ENCODE assay signal across 37 cellular contexts in the genomic region with DNA sequence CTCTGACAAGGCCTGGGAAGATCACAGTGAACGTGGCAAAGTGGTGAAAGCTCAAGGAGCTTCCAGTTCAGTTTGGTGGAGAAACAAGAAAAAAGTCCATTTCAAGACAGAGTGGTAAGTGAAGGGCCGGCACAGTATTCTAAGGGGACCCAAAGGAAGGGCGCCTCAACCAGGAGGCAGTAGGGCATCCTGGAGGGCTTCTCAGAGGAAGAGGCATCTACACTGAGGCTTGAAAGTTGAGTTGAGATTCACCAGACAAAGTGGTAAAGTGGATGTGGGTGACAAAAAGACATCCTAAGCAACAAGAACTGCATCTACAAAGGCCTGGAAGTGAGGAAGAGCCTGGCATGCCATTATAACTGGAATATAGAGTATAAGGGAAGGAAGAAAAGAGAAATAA. TPM values are rescaled to one million over a fixed set of nuclear protein-coding genes. Genes with fewer than 3 reads are reported as not detected.
"Had no signal": no experiment of that assay in that cellular context is flagged by ENCODE, and none has a peak within 500 bp of the region (broad histone marks: within the 10 kb centered on the region; RNA-seq: fewer than 3 reads in every experiment).

No MANE protein-coding gene starts in this region.

- DNase-seq: Kasumi-1, MG63, MM.1S, NCI-H1048, NCI-H1092, NCI-H1092 treated with DMSO at 0.1 percent for 48 hours, NCI-H1105, NCI-H1105 treated with DMSO at 0.1 percent for 48 hours, NCI-H1417, NCI-H1417 treated with DMSO at 0.1 percent for 48 hours, NCI-H1436, NCI-H1436 treated with DMSO at 0.1 percent for 48 hours, NCI-H146, NCI-H1694, NCI-H1694 treated with DMSO at 0.1 percent for 48 hours, NCI-H187, NCI-H187 treated with DMSO at 0.1 percent for 48 hours, NCI-H1930, NCI-H2029, NCI-H2029 treated with DMSO at 0.1 percent for 48 hours, NCI-H2081, NCI-H2081 treated with DMSO at 0.1 percent for 48 hours, NCI-H2107, NCI-H2171, NCI-H2171 treated with DMSO at 0.1 percent for 48 hours, NCI-H2227 treated with DMSO at 0.1 percent for 48 hours, NCI-H226, NCI-H345, NCI-H446, NCI-H446 treated with DMSO at 0.1 percent for 48 hours, NCI-H510A, NCI-H510A treated with DMSO at 0.1 percent for 48 hours had no signal

- H3K4me3 ChIP-seq: MG63 had no signal

- H3K36me3 ChIP-seq: MG63 had no signal

- H3K27me3 ChIP-seq: MG63 had no signal

- H3K9ac ChIP-seq: KMS-11 had no signal

- H3K9me3 ChIP-seq: MG63 had no signal

- H3K27ac ChIP-seq: KMS-11 had no signal

- H3K4me2 ChIP-seq: KMS-11 had no signal

RNA-seq across cellular contexts. Expression of gene LRRC52, which starts 22.3 kb away (rescaled TPM):
- total RNA-seq: LHCN-M2, M059J, MCF 10A, NCI-H460 had no signal
